In genomic region chr6:36125575-36125974, GRCh38 we compare ENCODE assay signal across 14 cellular contexts.
"Had no signal": no experiment of that assay in that cellular context is flagged by ENCODE, and none has a peak within 500 bp of the region (broad histone marks: within the 10 kb centered on the region; RNA-seq: fewer than 3 reads in every experiment).

No MANE protein-coding gene starts in this region.

- H3K4me3 ChIP-seq: cardiac muscle cell, gastrocnemius medialis, left lung, upper lobe of right lung had no signal

- H3K9me3 Mint-ChIP-seq: activated naive CD4-positive, alpha-beta T cell treated with anti-CD3 and anti-CD28 coated beads, Interleukin-2, amount 50 U/mL, for 72 hours; activated T-helper 1 cell treated with anti-CD3 and anti-CD28 coated beads, Interleukin-12 subunit alpha, Interleukin-12 subunit beta, Interleukin-2, Interleukin-4 antibody, amounts not matched to agents 30 ng/mL and 10 ng/mL and 1 ng/mL, durations not matched to agents 14 hours and 24 hours and 36 hours; endodermal cell; T-helper 1 cell treated with Interleukin-12 subunit alpha and Interleukin-12 subunit beta and Interleukin-4 antibody, amounts not matched to agents 30 μg/mL and 1 μg/mL, for 36 hours had no signal

- H3K4me3 Mint-ChIP-seq: activated T-helper 1 cell treated with anti-CD3 and anti-CD28 coated beads, Interleukin-12 subunit alpha, Interleukin-12 subunit beta, Interleukin-2, Interleukin-4 antibody, amounts not matched to agents 30 ng/mL and 10 ng/mL and 1 ng/mL, durations not matched to agents 14 hours and 24 hours and 36 hours; endodermal cell; T-helper 1 cell treated with Interleukin-12 subunit alpha and Interleukin-12 subunit beta and Interleukin-4 antibody, amounts not matched to agents 30 μg/mL and 1 μg/mL, for 36 hours had no signal

- H3K36me3 ChIP-seq: cardiac muscle cell, gastrocnemius medialis, left lung, upper lobe of right lung had no signal

- H3K27ac Mint-ChIP-seq: endodermal cell, progenitor cell of endocrine pancreas had no signal

- H3K27me3 ChIP-seq: left lung, upper lobe of right lung had no signal

- DNase-seq: activated gamma-delta T cell treated with Interleukin-2 at 50 U/mL for 16 hours; activated T-cell treated with anti-CD3 and anti-CD28 coated beads for 4 hours; amniotic stem cell; endodermal cell; gastrocnemius medialis; stimulated activated naive CD4-positive, alpha-beta T cell had no signal

- H3K9me3 ChIP-seq: gastrocnemius medialis, left lung, upper lobe of right lung had no signal

- ATAC-seq: activated naive CD4-positive, alpha-beta T cell treated with anti-CD3 and anti-CD28 coated beads, Interleukin-2, amount 50 U/mL, for 72 hours; gastrocnemius medialis had no signal

- H3K27ac ChIP-seq: cardiac muscle cell, epithelial cell of prostate, gastrocnemius medialis, upper lobe of right lung had no signal
